8 cellular contexts compared by ENCODE assay signal in genomic region chr7:140304071-140304799, GRCh38.
DNase-seq lines count a peak whose midpoint lies in the region; ATAC-seq and TF ChIP-seq lines count a peak whose summit lies in the region.

No MANE protein-coding gene starts in this region.

- peak; percentile 50 for TF ChIP-seq CTCF in GM06990 (IDR thresholded peaks at IDR 0.05; ENCODE audit: insufficient read depth, low read length, poor library complexity, severe bottlenecking)
- TF ChIP-seq CTCF in HFF-Myc (IDR thresholded peaks at IDR 0.05; ENCODE audit: low read depth, low read length, missing control alignments), result peak; percentile 24

- H3K4me1 Mint-ChIP-seq in T-helper 2 cell treated with Interferon-gamma antibody and Interleukin-4, amounts not matched to agents 5 μg/mL and 100 μg/mL, for 36 hours (ENCODE audit: low read depth), result peaks cover 4% of the 10 kb centered on the region
- H3K4me1 Mint-ChIP-seq in natural killer cell treated with Interleukin-12 subunit alpha and Interleukin-12 subunit beta and Interleukin-15 and Interleukin-18, amount 100 ng/mL, for 72 hours (ENCODE audit: low read depth in 2 of 2), result peaks cover 4 to 5% of the 10 kb centered on the region in 2 donors

- peak; percentile 71 to 83 for ATAC-seq in natural killer cell treated with Interleukin-12 subunit alpha and Interleukin-12 subunit beta and Interleukin-15 and Interleukin-18, amount 100 ng/mL, for 72 hours
- ATAC-seq in HG02870 (IDR thresholded peaks at IDR 0.05; ENCODE audit: unreplicated experiment), result no peak

- no peaks in the 10 kb centered on the region; the same call in 1 of the 2 replicates for H3K27me3 ChIP-seq in GM06990 (replicated peaks; ENCODE audit: control insufficient read depth, insufficient read depth, low read length)

- H3K9me3 Mint-ChIP-seq in T-helper 2 cell treated with Interferon-gamma antibody and Interleukin-4, amounts not matched to agents 5 μg/mL and 100 μg/mL, for 36 hours, result no peaks in the 10 kb centered on the region
- no peaks in the 10 kb centered on the region for H3K9me3 Mint-ChIP-seq in natural killer cell treated with Interleukin-12 subunit alpha and Interleukin-12 subunit beta and Interleukin-15 and Interleukin-18, amount 100 ng/mL, for 72 hours

- H3K27ac Mint-ChIP-seq in T-helper 2 cell treated with Interferon-gamma antibody and Interleukin-4, amounts not matched to agents 5 μg/mL and 100 μg/mL, for 36 hours, result peak overlapping the region; percentile 73
- H3K27ac Mint-ChIP-seq in natural killer cell treated with Interleukin-12 subunit alpha and Interleukin-12 subunit beta and Interleukin-15 and Interleukin-18, amount 100 ng/mL, for 72 hours, result peak overlapping the region in 1 of 2 donors; percentile 27

- H3K4me3 ChIP-seq in GM06990 (replicated peaks; ENCODE audit: low read depth, low read length) (no peak overlapping the region), HFF-Myc (replicated peaks; ENCODE audit: low read depth, low read length) (no peak overlapping the region)

- no peaks in the 10 kb centered on the region for H3K36me3 Mint-ChIP-seq in T-helper 2 cell treated with Interferon-gamma antibody and Interleukin-4, amounts not matched to agents 5 μg/mL and 100 μg/mL, for 36 hours (ENCODE audit: low read depth)
- H3K36me3 Mint-ChIP-seq in natural killer cell treated with Interleukin-12 subunit alpha and Interleukin-12 subunit beta and Interleukin-15 and Interleukin-18, amount 100 ng/mL, for 72 hours, result no peaks in the 10 kb centered on the region

- no peaks in the 10 kb centered on the region for H3K36me3 ChIP-seq in GM06990 (ENCODE audit: control insufficient read depth, insufficient read depth, low read length)

- no peak overlapping the region for H3K4me3 Mint-ChIP-seq in T-helper 2 cell treated with Interferon-gamma antibody and Interleukin-4, amounts not matched to agents 5 μg/mL and 100 μg/mL, for 36 hours
- no peak overlapping the region for H3K4me3 Mint-ChIP-seq in natural killer cell treated with Interleukin-12 subunit alpha and Interleukin-12 subunit beta and Interleukin-15 and Interleukin-18, amount 100 ng/mL, for 72 hours

- DNase-seq in GM06990 (ENCODE audit: extremely low read depth, insufficient read length), result peak; percentile 37
- peak; percentile 12 for DNase-seq in HFF-Myc (ENCODE audit: extremely low read depth, low read depth)
- DNase-seq in T-helper 2 cell treated with Interferon-gamma antibody and Interleukin-4, amounts not matched to agents 5 μg/mL and 100 μg/mL, for 36 hours (ENCODE audit: low spot score), result peak; percentile 46
- DNase-seq in effector CD4-positive, alpha-beta T cell, result peak; percentile 19
- no peak for DNase-seq in natural killer cell treated with Interleukin-12 subunit alpha and Interleukin-12 subunit beta and Interleukin-15 and Interleukin-18, amount 100 ng/mL, for 72 hours (ENCODE audit: low spot score)
- DNase-seq in LoVo (ENCODE audit: low spot score), result no peak
- no peak for DNase-seq in 8988T

- H3K27me3 Mint-ChIP-seq in T-helper 2 cell treated with Interferon-gamma antibody and Interleukin-4, amounts not matched to agents 5 μg/mL and 100 μg/mL, for 36 hours (ENCODE audit: low read depth), result no peaks in the 10 kb centered on the region
- peaks cover 0 to 4% of the 10 kb centered on the region in 2 donors for H3K27me3 Mint-ChIP-seq in natural killer cell treated with Interleukin-12 subunit alpha and Interleukin-12 subunit beta and Interleukin-15 and Interleukin-18, amount 100 ng/mL, for 72 hours

Comparison
In these comparisons a context has a peak if more than half of its experiments do, and no peak if none do; other contexts are left out.
1. DNase-seq: peak in GM06990 (single experiment), HFF-Myc (single experiment), T-helper 2 cell treated with Interferon-gamma antibody and Interleukin-4, amounts not matched to agents 5 μg/mL and 100 μg/mL, for 36 hours (single experiment) and effector CD4-positive, alpha-beta T cell (single experiment); none in natural killer cell treated with Interleukin-12 subunit alpha and Interleukin-12 subunit beta and Interleukin-15 and Interleukin-18, amount 100 ng/mL, for 72 hours (single experiment), LoVo (single experiment) and 8988T (single experiment).